8 cellular contexts compared by ENCODE assay signal in the genomic region with DNA sequence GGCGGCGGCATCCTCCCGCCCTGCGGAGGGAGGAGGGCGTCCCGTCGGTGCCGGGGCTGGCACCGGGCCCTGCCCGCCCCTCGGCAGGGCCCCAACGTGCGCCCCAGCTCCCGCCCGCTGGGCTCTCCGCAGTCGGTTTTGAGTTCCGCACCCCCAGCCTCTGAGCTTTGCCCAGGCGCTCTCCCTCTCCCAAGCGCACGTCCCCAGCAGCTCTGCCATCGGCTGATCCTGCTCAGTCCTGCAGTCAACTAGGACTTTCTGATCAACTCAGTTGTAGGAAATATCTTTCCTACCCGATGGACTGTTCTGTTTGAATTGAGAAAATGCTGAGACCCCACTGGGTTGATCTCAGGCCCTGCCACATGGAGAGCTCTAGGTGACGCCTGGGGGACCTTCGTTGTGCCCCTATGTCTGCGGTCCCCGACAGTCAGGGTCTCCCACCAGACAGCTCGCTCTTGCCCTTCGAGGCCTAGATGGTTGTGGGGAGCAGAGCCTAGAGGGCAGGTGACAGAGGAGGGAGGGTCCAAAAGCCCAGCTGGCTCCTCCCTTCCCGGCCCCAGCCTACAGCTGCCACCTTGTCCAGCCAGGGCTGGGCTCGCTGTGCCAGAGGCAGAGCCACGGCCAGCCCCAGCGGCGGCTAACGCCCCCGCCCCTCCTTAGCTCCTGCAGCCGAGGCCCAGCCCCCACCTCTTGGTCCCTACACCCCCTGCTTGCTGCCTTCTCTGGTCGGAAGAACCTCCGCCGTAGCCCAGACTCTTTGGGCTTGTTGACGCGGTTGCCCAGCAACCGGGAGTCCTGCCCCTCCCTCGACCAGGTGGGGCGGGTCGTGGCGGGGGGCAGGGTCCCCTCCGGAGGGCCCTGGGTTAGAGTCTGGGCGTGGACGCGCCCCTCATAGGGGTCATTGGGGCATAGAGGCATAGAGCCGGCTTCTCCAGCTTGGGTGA. TPM values are rescaled to one million over a fixed set of nuclear protein-coding genes. Genes with fewer than 3 reads are reported as not detected.
DNase-seq lines count a peak whose midpoint lies in the region; ATAC-seq, FAIRE-seq and TF ChIP-seq lines count a peak whose summit lies in the region.

A gene with protein sequence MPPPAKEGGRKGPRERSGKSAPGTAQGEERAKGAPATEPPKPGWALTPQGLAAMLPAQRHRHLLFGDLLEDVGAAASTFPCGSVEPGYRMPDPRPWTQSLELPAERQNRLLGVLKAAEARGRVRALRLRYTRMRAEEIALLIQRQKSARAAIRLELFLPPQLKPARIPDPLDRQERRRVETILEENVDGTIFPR (minus strand): TSS at position 190 of the 944 bp plus-strand sequence. CDS start 179 bp downstream, at position 11.

- H3K27me3 ChIP-seq in BLaER1 (peaks cover 51% of the 10 kb centered on the region), Karpas-422 (ENCODE audit: low read length) (no peaks in the 10 kb centered on the region), bronchial epithelial cell (ENCODE audit: control insufficient read depth, insufficient read depth, low read length) (peaks cover 20% of the 10 kb centered on the region)
- no peaks in the 10 kb centered on the region for H3K27me3 ChIP-seq in naive thymus-derived CD4-positive, alpha-beta T cell (ENCODE audit: control insufficient read depth in 2 of 2, insufficient read depth in 2 of 2, low read length in 2 of 2)

- peak within 1 kb of the TSS in 6 of 9 donors; percentile 22 to 89 (median 63) for H3K27ac Mint-ChIP-seq in naive thymus-derived CD4-positive, alpha-beta T cell

- peak within 1 kb of the TSS; percentile 81 to 96 (median 90) for H3K4me3 Mint-ChIP-seq in naive thymus-derived CD4-positive, alpha-beta T cell

- H3K9ac ChIP-seq in BLaER1 (peak within 1 kb of the TSS; percentile 66), Karpas-422 (ENCODE audit: low read length) (peak within 1 kb of the TSS; percentile 99)

- FAIRE-seq in bronchial epithelial cell (lab: Jason Lieb, UNC) = no peak

- TF ChIP-seq CTCF in bronchial epithelial cell (IDR thresholded peaks at IDR 0.05; ENCODE audit: insufficient read depth, low read length, severe bottlenecking) = no peak

- H3K79me2 ChIP-seq in Karpas-422 (ENCODE audit: low read length) = peaks cover 16% of the 10 kb centered on the region; the same call in 1 of the 2 replicates

- POLR2A ChIA-PET in naive thymus-derived CD4-positive, alpha-beta T cell (lab: Charles Lee) = interaction anchor here (1.6 to 2.5 kb wide), 2 partner anchors 15 to 36 kb away, joined by 9 to 11 read pairs; no protein-coding TSS in a partner anchor

- H2AFZ ChIP-seq in Karpas-422 (ENCODE audit: low read length) = no peak within 1 kb of the TSS

- H3K4me1 ChIP-seq in BLaER1 = peaks cover 45% of the 10 kb centered on the region
- H3K4me1 ChIP-seq in Karpas-422 (ENCODE audit: low read length) = peaks cover 30% of the 10 kb centered on the region
- H3K4me1 ChIP-seq in naive thymus-derived CD4-positive, alpha-beta T cell (ENCODE audit: control insufficient read depth in 2 of 2, insufficient read depth in 2 of 2, low read length in 2 of 2) = peaks cover 9 to 23% of the 10 kb centered on the region in 2 donors

- H4K20me1 ChIP-seq in BLaER1 = peaks cover 33% of the 10 kb centered on the region
- peaks cover 18% of the 10 kb centered on the region; the same call in 1 of the 2 replicates for H4K20me1 ChIP-seq in Karpas-422 (ENCODE audit: insufficient read depth, low read depth, low read length)

- no peak for ATAC-seq in naive thymus-derived CD4-positive, alpha-beta T cell

- peak within 1 kb of the TSS; percentile 99 for H3K4me2 ChIP-seq in BLaER1
- H3K4me2 ChIP-seq in Karpas-422 (ENCODE audit: low read depth, low read length, poor library complexity, severe bottlenecking) = peak within 1 kb of the TSS; percentile 73

- H3K27me3 Mint-ChIP-seq in naive thymus-derived CD4-positive, alpha-beta T cell = peaks cover 0 to 46% (median 0%) of the 10 kb centered on the region in 5 donors

- H3K9me3 Mint-ChIP-seq in naive thymus-derived CD4-positive, alpha-beta T cell = peaks cover 0 to 20% (median 5%) of the 10 kb centered on the region in 11 donors

- no peak for DNase-seq in Karpas-422
- DNase-seq in bronchial epithelial cell (ENCODE audit: low read depth) = no peak
- DNase-seq in naive thymus-derived CD4-positive, alpha-beta T cell = no peak
- DNase-seq in MV-4-11 (lab: John Stamatoyannopoulos, UW) = no peak
- no peak for DNase-seq in SKM-1 treated with dmso at 0.1 percent for 144 hours (lab: John Stamatoyannopoulos, UW; ENCODE audit: unreplicated experiment)
- DNase-seq in foreskin melanocyte = no peak
- DNase-seq in stimulated activated CD4-positive, alpha-beta T cell treated with anti-CD3 and anti-CD28 coated beads, Interleukin-4, amount 100 ng/mL, for 4 hours = no peak

- peak within 1 kb of the TSS; percentile 73 for H3K4me3 ChIP-seq in BLaER1
- peak within 1 kb of the TSS; percentile 80 for H3K4me3 ChIP-seq in Karpas-422 (ENCODE audit: low read length)
- peak within 1 kb of the TSS; percentile 36 for H3K4me3 ChIP-seq in bronchial epithelial cell (ENCODE audit: low read depth, low read length)
- peak within 1 kb of the TSS; percentile 47 for H3K4me3 ChIP-seq in naive thymus-derived CD4-positive, alpha-beta T cell (ENCODE audit: low read length)

- peaks cover 0 to 2% (median 0%) of the 10 kb centered on the region in 5 donors for H3K36me3 Mint-ChIP-seq in naive thymus-derived CD4-positive, alpha-beta T cell

- CTCF ChIA-PET in naive thymus-derived CD4-positive, alpha-beta T cell (lab: Charles Lee) = interaction anchor here (1.1 to 3.0 kb wide), 6 partner anchors 12 to 587 kb away, joined by 3 to 55 read pairs (median 4); a partner anchor contains a TSS

- H3K9me3 ChIP-seq in BLaER1 (peaks cover 25% of the 10 kb centered on the region), Karpas-422 (ENCODE audit: low read length) (peaks cover 4% of the 10 kb centered on the region; the same call in 1 of the 2 replicates)
- H3K9me3 ChIP-seq in naive thymus-derived CD4-positive, alpha-beta T cell (ENCODE audit: control insufficient read depth in 2 of 3, low read length in 3 of 3) = peaks cover 0 to 8% (median 0%) of the 10 kb centered on the region in 3 experiments

- peak within 1 kb of the TSS; percentile 38; the same call in 1 of the 2 replicates for H3K27ac ChIP-seq in BLaER1
- H3K27ac ChIP-seq in Karpas-422 (ENCODE audit: low read length) = peak within 1 kb of the TSS; percentile 92
- H3K27ac ChIP-seq in naive thymus-derived CD4-positive, alpha-beta T cell (ENCODE audit: low read depth, low read length) = no peak within 1 kb of the TSS

- H3K36me3 ChIP-seq in BLaER1 (no peaks in the 10 kb centered on the region), Karpas-422 (ENCODE audit: insufficient read depth, low read length) (peaks cover 7% of the 10 kb centered on the region; the same call in 1 of the 2 replicates), bronchial epithelial cell (ENCODE audit: control insufficient read depth, insufficient read depth, low read length) (no peaks in the 10 kb centered on the region)
- H3K36me3 ChIP-seq in naive thymus-derived CD4-positive, alpha-beta T cell (ENCODE audit: control insufficient read depth in 2 of 3, insufficient read depth in 3 of 3, low read length in 3 of 3) = no peaks in the 10 kb centered on the region

- H3K4me1 Mint-ChIP-seq in naive thymus-derived CD4-positive, alpha-beta T cell = peaks cover 22 to 38% (median 32%) of the 10 kb centered on the region in 7 donors

- intact Hi-C loops in naive thymus-derived CD4-positive, alpha-beta T cell (cut with micrococcal nuclease) = loop anchor here in 1 of 2 donors (5.0 kb wide), 1 partner anchor 173 kb away; a partner anchor contains a TSS

- no peaks in the 10 kb centered on the region for H3K9me2 ChIP-seq in Karpas-422 (replicated peaks; ENCODE audit: insufficient read depth, low read length)

RNA-seq across cellular contexts. Expression of the gene that starts here (rescaled TPM):
- total RNA-seq in Karpas-422 (2014; rRNA removed; shearing (Covaris generic); ENCODE audit: low replicate concordance) = not detected in 2 replicates
- total RNA-seq in bronchial epithelial cell = 0.13 TPM in 1 of 2 replicates, not detected in the other
- under 1 TPM in 2 of 5 experiments, not detected in 3; 0.48 to 0.71 TPM for total RNA-seq in naive thymus-derived CD4-positive, alpha-beta T cell
- under 1 TPM; 0.47 to 0.75 TPM for polyA plus RNA-seq in naive thymus-derived CD4-positive, alpha-beta T cell
